In the genomic region with DNA sequence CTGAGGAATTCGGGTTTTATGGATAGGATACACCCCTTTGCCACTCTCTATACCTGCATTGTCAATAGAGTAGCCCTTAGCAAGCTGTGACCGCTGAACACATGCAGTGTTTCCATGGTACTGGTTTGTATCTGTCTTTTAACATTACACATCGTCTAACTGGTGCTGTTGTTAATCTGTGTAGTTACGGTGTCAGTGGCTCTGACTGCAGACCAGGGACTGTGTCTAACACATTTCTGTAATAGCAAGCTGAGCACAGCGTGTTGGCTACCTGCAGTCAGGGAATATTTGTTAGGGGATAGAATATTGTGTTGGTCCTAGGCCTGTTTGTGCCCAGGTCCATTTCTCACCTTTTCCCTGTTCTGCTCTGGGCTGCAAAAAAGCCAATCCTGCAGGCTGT, we compare ENCODE assay signal across 22 cellular contexts. TPM values are rescaled to one million over a fixed set of nuclear protein-coding genes. Genes with fewer than 3 reads are reported as not detected.
DNase-seq lines count a peak whose midpoint lies in the region; ATAC-seq and TF ChIP-seq lines count a peak whose summit lies in the region.
"Had no signal": no experiment of that assay in that cellular context is flagged by ENCODE, and none has a peak within 500 bp of the region (broad histone marks: within the 10 kb centered on the region; RNA-seq: fewer than 3 reads in every experiment).

No MANE protein-coding gene starts in this region.

- H3K36me3 Mint-ChIP-seq in CD4-positive, CD25-positive, alpha-beta regulatory T cell = peaks cover 27% of the 10 kb centered on the region
- no peaks in the 10 kb centered on the region for H3K36me3 Mint-ChIP-seq in neural progenitor cell

- peaks cover 0 to 10% (median 0%) of the 10 kb centered on the region in 4 donors for H3K4me1 Mint-ChIP-seq in CD4-positive, CD25-positive, alpha-beta regulatory T cell
- H3K4me1 Mint-ChIP-seq in neural progenitor cell = peaks cover 23% of the 10 kb centered on the region
- H3K4me1 Mint-ChIP-seq: B cell, GM23338, H9 had no signal

- H3K4ac ChIP-seq in mesendoderm (ENCODE audit: low read depth, low read length) = no peak overlapping the region

- H3K4me2 ChIP-seq in mesendoderm (ENCODE audit: low read length) = no peak overlapping the region
- no peak overlapping the region for H3K4me2 ChIP-seq in neural progenitor cell
- H3K4me2 ChIP-seq: BLaER1, GM23338 had no signal

- H3K79me2 ChIP-seq in mesendoderm (ENCODE audit: control insufficient read depth, insufficient read depth, low read length) (no peaks in the 10 kb centered on the region), neural progenitor cell (ENCODE audit: low read depth) (no peaks in the 10 kb centered on the region)

- no peak overlapping the region for H3K18ac ChIP-seq in mesendoderm (ENCODE audit: low read length)

- H3K27me3 Mint-ChIP-seq in CD4-positive, CD25-positive, alpha-beta regulatory T cell = no peaks in the 10 kb centered on the region
- peaks cover 2% of the 10 kb centered on the region for H3K27me3 Mint-ChIP-seq in neural progenitor cell (ENCODE audit: insufficient read depth, low read depth)
- H3K27me3 Mint-ChIP-seq: B cell; CD4-positive, alpha-beta T cell; CD8-positive, alpha-beta memory T cell had no signal

- H3K23ac ChIP-seq in mesendoderm (ENCODE audit: low read length) = no peak overlapping the region

- no peaks in the 10 kb centered on the region for H3K27me3 ChIP-seq in CD4-positive, CD25-positive, alpha-beta regulatory T cell (ENCODE audit: control insufficient read depth, insufficient read depth, low read length)
- H3K27me3 ChIP-seq in mesendoderm (ENCODE audit: insufficient read depth, low read length, poor library complexity) = no peaks in the 10 kb centered on the region
- no peaks in the 10 kb centered on the region for H3K27me3 ChIP-seq in neural progenitor cell
- H3K27me3 ChIP-seq: BLaER1 had no signal

- no peaks in the 10 kb centered on the region for H4K20me1 ChIP-seq in neural progenitor cell (ENCODE audit: low read depth)
- H4K20me1 ChIP-seq: BLaER1 had no signal

- no peak for TF ChIP-seq CTCF in neural progenitor cell (IDR thresholded peaks at IDR 0.05)

- H3K9me3 ChIP-seq in CD4-positive, CD25-positive, alpha-beta regulatory T cell (ENCODE audit: control insufficient read depth in 2 of 2, low read length in 2 of 2) = no peaks in the 10 kb centered on the region
- H3K9me3 ChIP-seq in neural progenitor cell (ENCODE audit: low read depth) = no peaks in the 10 kb centered on the region
- H3K9me3 ChIP-seq: BLaER1 had no signal

- H3K27ac Mint-ChIP-seq in CD4-positive, CD25-positive, alpha-beta regulatory T cell = peak overlapping the region in 2 of 3 donors; percentile 33 to 54
- peak overlapping the region; percentile 65 for H3K27ac Mint-ChIP-seq in neural progenitor cell
- H3K27ac Mint-ChIP-seq: B cell; CD4-positive, alpha-beta T cell; GM23338; H9 had no signal

- H2BK120ac ChIP-seq in mesendoderm (ENCODE audit: low read depth, low read length) = no peak overlapping the region

- H2AK5ac ChIP-seq in mesendoderm (ENCODE audit: low read length) = no peak overlapping the region

- ATAC-seq in CD4-positive, CD25-positive, alpha-beta regulatory T cell (ENCODE audit: low read depth in 2 of 2) = no peak
- ATAC-seq: GM23338, HCT116 had no signal

- DNase-seq in NCI-H748 (lab: John Stamatoyannopoulos, UW; ENCODE audit: unreplicated experiment) (peak; percentile 26), NCI-H748 treated with DMSO at 0.1 percent for 48 hours (lab: John Stamatoyannopoulos, UW) (no peak), mesendoderm (peak; percentile 10), neural progenitor cell (ENCODE audit: low spot score) (no peak), DMS79 (lab: John Stamatoyannopoulos, UW) (no peak), cardiac septum (ENCODE audit: low spot score) (no peak)
- DNase-seq in CD4-positive, CD25-positive, alpha-beta regulatory T cell = no peak
- DNase-seq: CD4-positive, alpha-beta T cell; CD8-positive, alpha-beta memory T cell; DMS 273 treated with DMSO at 0.1 percent for 48 hours; DMS79 treated with DMSO at 0.1 percent for 48 hours; GF-D8; H9 had no signal

- peaks cover 22% of the 10 kb centered on the region for H3K36me3 ChIP-seq in CD4-positive, CD25-positive, alpha-beta regulatory T cell (ENCODE audit: control insufficient read depth, insufficient read depth, low read length)
- H3K36me3 ChIP-seq in mesendoderm (ENCODE audit: control insufficient read depth, insufficient read depth, low read length) = no peaks in the 10 kb centered on the region
- no peaks in the 10 kb centered on the region for H3K36me3 ChIP-seq in neural progenitor cell

- H2BK15ac ChIP-seq in mesendoderm (replicated peaks; ENCODE audit: low read depth) = no peak overlapping the region

- H3F3A ChIP-seq in neural progenitor cell (ENCODE audit: low read depth) = no peaks in the 10 kb centered on the region

- H2AFZ ChIP-seq in neural progenitor cell (replicated peaks) = no peak overlapping the region
- H2AFZ ChIP-seq: GM23338 had no signal

- H4K5ac ChIP-seq in mesendoderm (ENCODE audit: low read length) = no peak overlapping the region

- no peak overlapping the region for H2BK5ac ChIP-seq in mesendoderm (ENCODE audit: low read length)

- WGBS in mesendoderm (ENCODE audit: extremely low coverage, insufficient coverage, low lambda C conversion rate) = no CpG with 5 or more reads among the region's 5 CpGs

- no peak overlapping the region for H3K27ac ChIP-seq in CD4-positive, CD25-positive, alpha-beta regulatory T cell (ENCODE audit: insufficient read depth, low read length, poor library complexity, severe bottlenecking)
- H3K27ac ChIP-seq in mesendoderm (ENCODE audit: low read depth, low read length) = no peak overlapping the region
- no peak overlapping the region for H3K27ac ChIP-seq in neural progenitor cell
- H3K27ac ChIP-seq: 22Rv1, BLaER1, C4-2B had no signal

- no peak overlapping the region for H3K56ac ChIP-seq in mesendoderm (ENCODE audit: low read length)

- H3K4me3 Mint-ChIP-seq in CD4-positive, CD25-positive, alpha-beta regulatory T cell = no peak overlapping the region
- no peak overlapping the region for H3K4me3 Mint-ChIP-seq in neural progenitor cell
- H3K4me3 Mint-ChIP-seq: B cell; CD4-positive, alpha-beta T cell; CD8-positive, alpha-beta memory T cell; GM23338; H9 had no signal

- no peaks in the 10 kb centered on the region for H3K9me3 Mint-ChIP-seq in CD4-positive, CD25-positive, alpha-beta regulatory T cell
- H3K9me3 Mint-ChIP-seq in neural progenitor cell = no peaks in the 10 kb centered on the region
- H3K9me3 Mint-ChIP-seq: CD4-positive, alpha-beta T cell; CD8-positive, alpha-beta memory T cell; GM23338; H9 had no signal

- no peak overlapping the region for H3K4me3 ChIP-seq in CD4-positive, CD25-positive, alpha-beta regulatory T cell (ENCODE audit: low read depth, low read length)
- no peak overlapping the region for H3K4me3 ChIP-seq in mesendoderm (ENCODE audit: low read length)
- no peak overlapping the region for H3K4me3 ChIP-seq in neural progenitor cell
- H3K4me3 ChIP-seq: BLaER1, GM23338 had no signal

- H4K8ac ChIP-seq in mesendoderm (ENCODE audit: low read depth, low read length) = no peak overlapping the region

- no peaks in the 10 kb centered on the region for H3K4me1 ChIP-seq in CD4-positive, CD25-positive, alpha-beta regulatory T cell (ENCODE audit: control insufficient read depth, insufficient read depth, low read length, poor library complexity, severe bottlenecking)
- H3K4me1 ChIP-seq in mesendoderm (ENCODE audit: control insufficient read depth, low read depth, low read length) = no peaks in the 10 kb centered on the region
- H3K4me1 ChIP-seq in neural progenitor cell = no peaks in the 10 kb centered on the region
- H3K4me1 ChIP-seq: BLaER1 had no signal

- H3K9ac ChIP-seq in mesendoderm (ENCODE audit: low read length) (no peak overlapping the region), neural progenitor cell (no peak overlapping the region)
- H3K9ac ChIP-seq: BLaER1 had no signal

- intact Hi-C loops in cardiac septum (cut with DNase I) = no loop called here

- H3K79me1 ChIP-seq in mesendoderm (ENCODE audit: low read length) = no peaks in the 10 kb centered on the region

RNA-seq across cellular contexts. Expression of a gene that starts 51.0 kb away (rescaled TPM):
- not detected for total RNA-seq in CD4-positive, CD25-positive, alpha-beta regulatory T cell
- not detected for polyA plus RNA-seq in CD4-positive, CD25-positive, alpha-beta regulatory T cell
- polyA plus RNA-seq in mesendoderm (2013, experiment 1 of 2) = 0.03 TPM
- not detected for polyA plus RNA-seq in mesendoderm (2013, experiment 2 of 2)
- total RNA-seq in neural progenitor cell (ENCODE audit: low replicate concordance) (0.34 TPM in 1 of 2 replicates, not detected in the other), cardiac septum (0.35 TPM)
- total RNA-seq: B cell; CD8-positive, alpha-beta memory T cell; Daoy; G401; H4; H9 had no signal
- polyA plus RNA-seq: CD8-positive, alpha-beta memory T cell had no signal

Comparison
In these comparisons a context has a peak if more than half of its experiments do, and no peak if none do; other contexts are left out.
1. DNase-seq: peak in NCI-H748 (single experiment) and mesendoderm (single experiment); none in NCI-H748 treated with DMSO at 0.1 percent for 48 hours (single experiment), CD4-positive, CD25-positive, alpha-beta regulatory T cell (0 of 3), neural progenitor cell (single experiment), DMS79 (single experiment) and cardiac septum (single experiment).